ENCODE assay signal across 23 cellular contexts in the genomic region with DNA sequence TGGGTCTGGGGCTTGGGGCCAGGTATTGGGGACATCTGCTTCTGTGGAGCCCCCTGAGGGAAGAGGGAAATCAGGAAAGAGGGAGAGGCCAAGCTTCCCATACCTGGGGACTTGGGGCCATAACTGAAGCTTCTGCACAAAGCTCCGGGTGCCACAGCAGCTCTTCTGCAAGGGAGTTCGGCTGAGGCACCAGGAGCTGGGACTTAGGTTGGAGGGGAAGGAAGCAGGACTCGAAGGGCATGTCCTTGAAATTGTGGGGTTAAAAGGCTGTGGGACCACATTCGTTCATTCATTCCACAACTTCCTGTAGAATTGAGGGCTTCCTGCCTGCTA. TPM values are rescaled to one million over a fixed set of nuclear protein-coding genes. Genes with fewer than 3 reads are reported as not detected.
DNase-seq lines count a peak whose midpoint lies in the region; ATAC-seq and TF ChIP-seq lines count a peak whose summit lies in the region.
"Had no signal": no experiment of that assay in that cellular context is flagged by ENCODE, and none has a peak within 500 bp of the region (broad histone marks: within the 10 kb centered on the region; RNA-seq: fewer than 3 reads in every experiment).

No MANE protein-coding gene starts in this region.

- no peak for TF ChIP-seq EP300 in stomach (IDR thresholded peaks at IDR 0.05)

- peaks cover 5% of the 10 kb centered on the region for H3K4me1 ChIP-seq in body of pancreas
- peaks cover 4 to 15% of the 10 kb centered on the region in 2 donors for H3K4me1 ChIP-seq in left lung
- H3K4me1 ChIP-seq in stomach, result peaks cover 21 to 65% (median 33%) of the 10 kb centered on the region in 4 donors

- H3K4me3 ChIP-seq in body of pancreas (no peak overlapping the region), left lung (no peak overlapping the region), stomach (no peak overlapping the region)

- WGBS in body of pancreas, 2 donors, result 66 to 74% methylated on average over 4 of the region's 4 CpGs
- 72 to 91% (median 84%) methylated on average over 4 of the region's 4 CpGs for WGBS in stomach, 5 donors

- no peak for ATAC-seq in body of pancreas
- no peak for ATAC-seq in left lung

- H3K27me3 ChIP-seq in body of pancreas (no peaks in the 10 kb centered on the region), left lung (no peaks in the 10 kb centered on the region), stomach (no peaks in the 10 kb centered on the region)

- peak; percentile 39 for DNase-seq in activated effector memory CD4-positive, alpha-beta T cell treated with anti-CD3 and anti-CD28 coated beads, Interleukin-2, amount 50 U/mL, for 16 hours
- no peak for DNase-seq in activated effector memory CD4-positive, alpha-beta T cell treated with Interleukin-2 at 50 U/mL for 16 hours
- peak in 3 of 4 donors; percentile 0 to 6 (median 1) for DNase-seq in body of pancreas
- peak; percentile 17 to 28 for DNase-seq in left lung
- peak; percentile 21 for DNase-seq in stomach
- DNase-seq in NCI-H1436 treated with DMSO at 0.1 percent for 48 hours (lab: John Stamatoyannopoulos, UW), result no peak
- no peak for DNase-seq in NCI-H146 treated with DMSO at 0.1 percent for 48 hours (lab: John Stamatoyannopoulos, UW; ENCODE audit: unreplicated experiment)
- DNase-seq in NCI-H1930 (lab: John Stamatoyannopoulos, UW), result no peak
- DNase-seq: Calu3; CD4-positive, alpha-beta memory T cell; DMS53; H7; NCI-H1105; NCI-H187; NCI-H526 treated with DMSO at 0.1 percent for 48 hours; NK-92 treated with Interleukin-12 subunit alpha and Interleukin-12 subunit beta, amount 100 ng/mL, for 24 hours; RPMI8226 had no signal

- H3K27ac ChIP-seq in body of pancreas (no peak overlapping the region), left lung (no peak overlapping the region), stomach (peak overlapping the region in 4 of 5 donors; percentile 49 to 87 (median 78))

- intact Hi-C loops in body of pancreas (cut with DNase I) (no loop called here), left lung (cut with DNase I) (loop anchor here in 1 of 2 donors (5.0 kb wide), 1 partner anchor 123 kb away; no protein-coding TSS in a partner anchor), stomach (cut with DNase I; ENCODE audit: low total_unique reads) (no loop called here)

- H3K36me3 ChIP-seq in body of pancreas (replicated peaks in 1 of 2; ENCODE audit: insufficient read depth in 1 of 2, low read depth in 2 of 2) (no peaks in the 10 kb centered on the region), left lung (no peaks in the 10 kb centered on the region), stomach (peaks cover 0 to 4% (median 0%) of the 10 kb centered on the region in 4 donors)

- H3K9me3 ChIP-seq in body of pancreas (no peaks in the 10 kb centered on the region), left lung (no peaks in the 10 kb centered on the region), stomach (no peaks in the 10 kb centered on the region)

- TF ChIP-seq POLR2A in body of pancreas (IDR thresholded peaks at IDR 0.05), result no peak
- no peak for TF ChIP-seq POLR2A in stomach (IDR thresholded peaks at IDR 0.05)

- TF ChIP-seq CTCF in body of pancreas (IDR thresholded peaks at IDR 0.05), result no peak
- TF ChIP-seq CTCF in left lung (IDR thresholded peaks at IDR 0.05), result no peak
- no peak for TF ChIP-seq CTCF in stomach (IDR thresholded peaks at IDR 0.05)

RNA-seq across cellular contexts. Expression of a gene that starts 1.7 kb away (rescaled TPM):
- total RNA-seq in body of pancreas (1 to 10 TPM in 1 of 2 donors, not detected in 1; 4.2 TPM), left lung (not detected), stomach (100 to 1,000 TPM in 2 of 5 donors, 10 to 100 TPM in 3; 22.3 to 299 (median 85.8) TPM)
- 10 to 100 TPM in 1 of 3 donors, 1 to 10 TPM in 2; 9.5 to 40.9 (median 9.6) TPM for polyA plus RNA-seq in stomach
- total RNA-seq: A172; CD4-positive, alpha-beta memory T cell; H7; HT1080; LHCN-M2; OCI-LY7 had no signal
- polyA plus RNA-seq: BJ; CD4-positive, alpha-beta memory T cell; IgD-negative memory B cell had no signal

RNA-seq across cellular contexts. Expression of a gene that starts 24.6 kb away (rescaled TPM):
- total RNA-seq in body of pancreas, result 10 to 100 TPM; 68.5 to 73.8 TPM
- 10 to 100 TPM; 13.8 to 30.9 TPM for total RNA-seq in left lung
- total RNA-seq in stomach, result 100 to 1,000 TPM in 2 of 5 donors, 10 to 100 TPM in 3; 32.2 to 213 (median 84.6) TPM
- polyA plus RNA-seq in stomach, result 100 to 1,000 TPM in 2 of 3 donors, 10 to 100 TPM in 1; 83.8 to 350 (median 194) TPM
- total RNA-seq: OCI-LY7 had no signal

RNA-seq across cellular contexts. Expression of a gene that starts 53.4 kb away (rescaled TPM):
- total RNA-seq in body of pancreas (1 to 10 TPM in 1 of 2 donors, not detected in 1; 1.8 TPM), left lung (10 to 100 TPM in 1 of 2 donors, 1 to 10 TPM in 1; 8.4 to 11.6 TPM), stomach (10 to 100 TPM in 2 of 5 donors, 1 to 10 TPM in 1, not detected in 2; 1.4 to 35.6 (median 18.5) TPM)
- 10 to 100 TPM in 2 of 3 donors, 1 to 10 TPM in 1; 3.6 to 22.0 (median 14.9) TPM for polyA plus RNA-seq in stomach
- total RNA-seq: Calu3; CD4-positive, alpha-beta memory T cell; H7; HT1080; LHCN-M2; OCI-LY7 had no signal
- polyA plus RNA-seq: CD4-positive, alpha-beta memory T cell; IgD-negative memory B cell had no signal

Comparison
In these comparisons a context has a peak if more than half of its experiments do, and no peak if none do; other contexts are left out.
1. DNase-seq: peak in activated effector memory CD4-positive, alpha-beta T cell treated with anti-CD3 and anti-CD28 coated beads, Interleukin-2, amount 50 U/mL, for 16 hours (single experiment), body of pancreas (3 of 4), left lung (2 of 2) and stomach (single experiment); none in activated effector memory CD4-positive, alpha-beta T cell treated with Interleukin-2 at 50 U/mL for 16 hours (single experiment), NCI-H1436 treated with DMSO at 0.1 percent for 48 hours (single experiment), NCI-H146 treated with DMSO at 0.1 percent for 48 hours (single experiment) and NCI-H1930 (0 of 2).
2. H3K27ac ChIP-seq: peak in stomach (4 of 5); none in body of pancreas (0 of 4) and left lung (0 of 2).
3. RNA of a gene that starts 1.7 kb away (total RNA-seq): 22.3 to 299 TPM in stomach; 4.2 TPM in body of pancreas and not detected in left lung; every median in the first group is over 4 times any median in the second.